In genomic region chr10:21757601-21757901, GRCh38 we compare ENCODE assay signal across 1 cellular context.
TF ChIP-seq lines count a peak whose summit lies in the region.

No MANE protein-coding gene starts in this region.

TF ChIP-seq in H1, 55 proteins besides CTCF, POLR2A, EP300 and RAD21 (continued from another document):
- TF ChIP-seq CHD7 (IDR thresholded peaks at IDR 0.05; ENCODE audit: insufficient replicate concordance, low read length) (no peak), SRF (IDR thresholded peaks at IDR 0.05; ENCODE audit: low read depth, low read length) (no peak), RFX5 (IDR thresholded peaks at IDR 0.05; ENCODE audit: borderline replicate concordance, low read depth, low read length) (no peak), TAF1 (IDR thresholded peaks at IDR 0.05; ENCODE audit: low read depth, low read length) (no peak), POLR2AphosphoS5 (IDR thresholded peaks at IDR 0.05; ENCODE audit: low read depth, low read length) (no peak), RXRA (IDR thresholded peaks at IDR 0.05; ENCODE audit: insufficient read depth, low read depth, low read length) (no peak), PHF8 (conservative IDR thresholded peaks at IDR 0.05; ENCODE audit: low read depth, low read length) (no peak), EGR1 (IDR thresholded peaks at IDR 0.05; ENCODE audit: borderline replicate concordance, low read depth, low read length) (no peak), YY1 (IDR thresholded peaks at IDR 0.05; ENCODE audit: low read depth, low read length) (no peak), CBX5 (IDR thresholded peaks at IDR 0.05; ENCODE audit: low read depth, low read length) (no peak), SIX5 (IDR thresholded peaks at IDR 0.05; ENCODE audit: low read depth, low read length) (no peak), MAX (IDR thresholded peaks at IDR 0.05) (no peak), BCL11A (IDR thresholded peaks at IDR 0.05; ENCODE audit: low read depth in 2 of 2, low read length in 2 of 2) (no peak)
